ENCODE assay signal across 33 cellular contexts in the genomic region with DNA sequence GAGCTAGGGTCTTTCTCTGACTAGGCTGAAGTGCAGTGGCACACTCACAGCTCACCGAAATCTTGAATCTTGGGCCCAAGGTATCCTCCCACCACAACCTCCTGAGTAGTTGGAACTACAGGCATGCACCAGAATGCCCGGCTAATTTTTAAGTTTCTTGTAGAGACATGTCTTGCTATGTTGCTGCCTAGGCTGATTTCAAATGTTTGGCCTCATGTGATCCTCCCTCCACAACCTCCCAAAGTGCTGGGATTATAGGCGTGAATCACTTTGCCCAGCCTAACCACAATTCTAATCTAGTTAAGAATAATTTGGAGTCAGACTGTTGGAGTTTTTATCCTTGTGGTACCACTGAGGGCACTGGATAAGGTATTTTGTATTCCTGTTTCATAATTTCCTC.
"Had no signal": no experiment of that assay in that cellular context is flagged by ENCODE, and none has a peak within 500 bp of the region (broad histone marks: within the 10 kb centered on the region; RNA-seq: fewer than 3 reads in every experiment).

No MANE protein-coding gene starts in this region.

- H3K27me3 Mint-ChIP-seq: activated B cell treated with CpG ODN at 0.5 μM for 24 hours; activated CD4-positive, alpha-beta memory T cell treated with anti-CD3 and anti-CD28 coated beads, Interleukin-2, amount 10 ng/mL, durations not matched to agents 7 days and 5 days; activated CD8-positive, alpha-beta memory T cell treated with anti-CD3 and anti-CD28 coated beads, Interleukin-2, amount 10 ng/mL, durations not matched to agents 7 days and 5 days; activated naive CD4-positive, alpha-beta T cell treated with anti-CD3 and anti-CD28 coated beads, Interleukin-2, amount 10 ng/mL, durations not matched to agents 7 days and 5 days; activated naive CD8-positive, alpha-beta T cell; activated naive CD8-positive, alpha-beta T cell treated with anti-CD3 and anti-CD28 coated beads, Interleukin-2, amount 50 U/mL, for 24 hours; central memory CD8-positive, alpha-beta T cell had no signal

- H3K4me3 ChIP-seq: cardiac muscle cell, PC-9 had no signal

- H3K4me1 Mint-ChIP-seq: activated B cell treated with CpG ODN at 0.5 μM for 24 hours; activated CD4-positive, alpha-beta memory T cell treated with anti-CD3 and anti-CD28 coated beads, Interleukin-2, amount 10 ng/mL, durations not matched to agents 7 days and 5 days; activated CD8-positive, alpha-beta memory T cell treated with anti-CD3 and anti-CD28 coated beads, Interleukin-2, amount 10 ng/mL, durations not matched to agents 7 days and 5 days; activated naive CD4-positive, alpha-beta T cell treated with anti-CD3 and anti-CD28 coated beads, Interleukin-2, amount 10 ng/mL, durations not matched to agents 7 days and 5 days; activated naive CD8-positive, alpha-beta T cell treated with anti-CD3 and anti-CD28 coated beads, Interleukin-2, amount 50 U/mL, for 24 hours; brain; central memory CD8-positive, alpha-beta T cell had no signal

- H2AFZ ChIP-seq: PC-9 had no signal

- H3K9ac ChIP-seq: KMS-11 had no signal

- FAIRE-seq: RCC 7860 had no signal

- H3K4me3 Mint-ChIP-seq: activated B cell treated with CpG ODN at 0.5 μM for 24 hours; activated CD4-positive, alpha-beta memory T cell treated with anti-CD3 and anti-CD28 coated beads, Interleukin-2, amount 10 ng/mL, durations not matched to agents 7 days and 5 days; activated CD8-positive, alpha-beta memory T cell treated with anti-CD3 and anti-CD28 coated beads, Interleukin-2, amount 10 ng/mL, durations not matched to agents 7 days and 5 days; activated naive CD4-positive, alpha-beta T cell treated with anti-CD3 and anti-CD28 coated beads, Interleukin-2, amount 10 ng/mL, durations not matched to agents 7 days and 5 days; activated naive CD8-positive, alpha-beta T cell; activated naive CD8-positive, alpha-beta T cell treated with anti-CD3 and anti-CD28 coated beads, Interleukin-2, amount 50 U/mL, for 24 hours; brain; central memory CD8-positive, alpha-beta T cell had no signal

- H3K4me2 ChIP-seq: KMS-11, PC-9 had no signal

- H3K27ac Mint-ChIP-seq: activated B cell treated with CpG ODN at 0.5 μM for 24 hours; activated CD4-positive, alpha-beta memory T cell treated with anti-CD3 and anti-CD28 coated beads, Interleukin-2, amount 10 ng/mL, durations not matched to agents 7 days and 5 days; activated CD8-positive, alpha-beta memory T cell treated with anti-CD3 and anti-CD28 coated beads, Interleukin-2, amount 10 ng/mL, durations not matched to agents 7 days and 5 days; activated naive CD4-positive, alpha-beta T cell treated with anti-CD3 and anti-CD28 coated beads, Interleukin-2, amount 10 ng/mL, durations not matched to agents 7 days and 5 days; activated naive CD8-positive, alpha-beta T cell; activated naive CD8-positive, alpha-beta T cell treated with anti-CD3 and anti-CD28 coated beads, Interleukin-2, amount 50 U/mL, for 24 hours; brain had no signal

- DNase-seq: activated B cell treated with CpG ODN at 0.5 μM for 24 hours; activated CD4-positive, alpha-beta memory T cell treated with anti-CD3 and anti-CD28 coated beads, Interleukin-2, amount 10 ng/mL, durations not matched to agents 7 days and 5 days; activated CD4-positive, alpha-beta T cell treated with anti-CD3 and anti-CD28 coated beads for 1 hour; activated CD4-positive, alpha-beta T cell treated with anti-CD3 and anti-CD28 coated beads for 48 hours; activated CD8-positive, alpha-beta memory T cell treated with anti-CD3 and anti-CD28 coated beads for 24 hours; activated CD8-positive, alpha-beta memory T cell treated with anti-CD3 and anti-CD28 coated beads, Interleukin-2, amount 10 ng/mL, durations not matched to agents 7 days and 5 days; activated CD8-positive, alpha-beta memory T cell treated with anti-CD3 and anti-CD28 coated beads, Interleukin-2, amount 50 U/mL, for 48 hours; activated effector memory CD4-positive, alpha-beta T cell treated with Interleukin-2 at 50 U/mL for 16 hours; activated naive CD4-positive, alpha-beta T cell treated with anti-CD3 and anti-CD28 coated beads, Interleukin-2, amount 10 ng/mL, durations not matched to agents 7 days and 5 days; activated naive CD8-positive, alpha-beta T cell treated with anti-CD3 and anti-CD28 coated beads, Interleukin-2, amount 50 U/mL, for 24 hours; activated T-cell treated with anti-CD3 and anti-CD28 coated beads, Interleukin-2, amount 50 U/mL, for 48 hours; anterior cingulate cortex; NCI-H1092 treated with DMSO at 0.1 percent for 48 hours; NCI-H1417; NCI-H146; NCI-H187 treated with DMSO at 0.1 percent for 48 hours; NCI-H2081; NCI-H2227 treated with DMSO at 0.1 percent for 48 hours; NCI-H446 treated with DMSO at 0.1 percent for 48 hours; NK-92 treated with Interleukin-12 subunit alpha and Interleukin-12 subunit beta, amount 100 ng/mL, for 24 hours; PC-9; SHP77 treated with DMSO at 0.1 percent for 48 hours; SW 1271; T-helper 1 cell; T-helper 2 cell; T-helper 9 cell had no signal

- H3K27ac ChIP-seq: cardiac muscle cell, KMS-11, PC-9, VCaP had no signal

- H3K9me3 Mint-ChIP-seq: activated CD4-positive, alpha-beta memory T cell treated with anti-CD3 and anti-CD28 coated beads, Interleukin-2, amount 10 ng/mL, durations not matched to agents 7 days and 5 days; activated naive CD4-positive, alpha-beta T cell treated with anti-CD3 and anti-CD28 coated beads, Interleukin-2, amount 10 ng/mL, durations not matched to agents 7 days and 5 days; activated naive CD8-positive, alpha-beta T cell treated with anti-CD3 and anti-CD28 coated beads, Interleukin-2, amount 50 U/mL, for 24 hours; central memory CD8-positive, alpha-beta T cell had no signal

- H3K36me3 ChIP-seq: cardiac muscle cell had no signal

- H3K36me3 Mint-ChIP-seq: activated CD8-positive, alpha-beta memory T cell treated with anti-CD3 and anti-CD28 coated beads, Interleukin-2, amount 10 ng/mL, durations not matched to agents 7 days and 5 days; activated naive CD4-positive, alpha-beta T cell treated with anti-CD3 and anti-CD28 coated beads, Interleukin-2, amount 10 ng/mL, durations not matched to agents 7 days and 5 days; activated naive CD8-positive, alpha-beta T cell; brain had no signal

- H3K27me3 ChIP-seq: cardiac muscle cell had no signal
